ENCODE assay signal across 22 cellular contexts in the genomic region with DNA sequence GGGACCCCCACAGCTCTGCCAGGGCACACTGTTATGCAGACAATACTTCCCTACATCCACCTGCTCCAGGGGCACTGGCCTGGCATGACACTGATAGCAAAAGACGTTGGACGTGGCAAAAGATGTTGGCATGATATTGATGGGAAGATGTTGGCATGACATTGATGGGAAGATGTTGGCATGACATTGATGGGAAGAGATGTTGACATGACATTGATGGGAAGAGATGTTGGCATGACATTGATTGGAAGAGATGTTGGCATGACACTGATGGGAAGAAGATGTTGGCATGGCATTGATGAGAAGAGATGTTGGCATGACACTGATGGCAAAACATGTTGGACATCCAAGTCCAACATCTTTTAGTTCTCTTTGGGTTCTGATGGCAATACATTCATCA. TPM values are rescaled to one million over a fixed set of nuclear protein-coding genes. Genes with fewer than 3 reads are reported as not detected.
"Had no signal": no experiment of that assay in that cellular context is flagged by ENCODE, and none has a peak within 500 bp of the region (broad histone marks: within the 10 kb centered on the region; RNA-seq: fewer than 3 reads in every experiment).

No MANE protein-coding gene starts in this region.

- DNase-seq: Kasumi-1, MM.1S, NCI-H1092 treated with DMSO at 0.1 percent for 48 hours, NCI-H1436, NCI-H187, NCI-H2029, NCI-H2081 treated with DMSO at 0.1 percent for 48 hours, NCI-H2171, NCI-H226, NCI-H446, NCI-H510A, NCI-H524 treated with DMSO at 0.1 percent for 48 hours, NCI-H69, NCI-H774, PC-3, SHP77 treated with DMSO at 0.1 percent for 48 hours, SJCRH30 had no signal

- ATAC-seq: K562, Panc1, PC-3, SK-N-SH treated with all-trans-retinoic acid at 6 μM for 48 hours had no signal

- H3K4me3 Mint-ChIP-seq: IgD-negative memory B cell had no signal

- FAIRE-seq: K562 had no signal

- H3K36me3 Mint-ChIP-seq: IgD-negative memory B cell had no signal

RNA-seq across cellular contexts. Expression of a gene that starts 11.4 kb away (rescaled TPM):
- total RNA-seq: HT1080, SJCRH30 had no signal
